ENCODE assay signal across 8 cellular contexts in the genomic region with DNA sequence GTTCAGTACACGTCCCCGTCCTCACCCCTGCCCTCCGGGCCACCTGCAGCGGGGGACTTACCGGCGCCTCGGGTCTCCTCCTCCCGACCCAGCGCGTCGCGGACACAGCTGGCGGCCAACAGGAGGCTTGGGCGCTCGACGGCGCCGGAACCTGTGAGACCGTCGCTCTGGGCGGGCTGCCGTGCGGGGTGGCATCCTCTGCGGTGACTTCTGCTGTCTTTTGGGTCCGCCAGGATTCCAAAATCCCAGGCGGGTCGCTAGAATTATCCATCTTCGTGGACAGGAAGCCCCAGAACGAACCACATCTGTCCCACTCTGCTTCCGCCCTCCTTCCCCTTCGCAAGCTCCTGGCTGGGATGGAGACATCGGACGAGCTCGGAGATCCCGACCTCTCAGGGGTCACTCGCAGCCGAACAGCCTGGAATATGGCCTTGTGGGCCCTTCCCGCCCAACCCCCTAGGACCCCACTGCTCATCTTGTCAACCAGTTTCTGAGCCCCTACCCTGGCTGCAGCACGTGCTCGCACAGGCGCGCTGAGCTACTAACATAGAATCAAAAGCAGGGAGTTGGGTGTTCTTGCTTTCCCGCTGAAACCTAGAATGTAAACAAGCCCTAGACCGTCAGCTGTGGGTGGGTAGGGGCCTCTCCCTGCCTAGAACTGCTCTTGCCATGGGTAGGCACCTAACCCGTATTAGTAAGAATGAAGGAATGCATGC. TPM values are rescaled to one million over a fixed set of nuclear protein-coding genes. Genes with fewer than 3 reads are reported as not detected.
A peak's percentile ranks its signal among the peaks of the same experiment; 100 is the strongest.
DNase-seq lines count a peak whose midpoint lies in the region; ATAC-seq, FAIRE-seq and TF ChIP-seq lines count a peak whose summit lies in the region.

No MANE protein-coding gene starts in this region.

- dilution Hi-C loops in endothelial cell of umbilical vein (cut with MboI; ENCODE audit: extremely low pct_ligation_motif_present, low sequenced_read_pairs): no loop called here

- H3K4me2 ChIP-seq in endothelial cell of umbilical vein (ENCODE audit: insufficient read depth, low read length): peak overlapping the region; percentile 84
- peak overlapping the region; percentile 74 for H3K4me2 ChIP-seq in neural cell (ENCODE audit: low read length)

- H3K4me1 ChIP-seq in endothelial cell of umbilical vein (ENCODE audit: control insufficient read depth, extremely low read depth, insufficient read depth, low read length): peaks cover 11% of the 10 kb centered on the region
- H3K4me1 ChIP-seq in foreskin keratinocyte: no peaks in the 10 kb centered on the region

- TF ChIP-seq POLR2A in endothelial cell of umbilical vein (IDR thresholded peaks at IDR 0.05; ENCODE audit: low read depth, low read length): no peak

- H3K9me1 ChIP-seq in endothelial cell of umbilical vein (replicated peaks; ENCODE audit: control insufficient read depth, extremely low read depth, insufficient read depth, low read length): no peaks in the 10 kb centered on the region

- POLR2A ChIA-PET in endothelial cell of umbilical vein (lab: Charles Lee): interaction anchor here (1.0 to 1.2 kb wide), 2 partner anchors 9 to 253 kb away, joined by 3 to 5 read pairs; no protein-coding TSS in a partner anchor

- H4K20me1 ChIP-seq in endothelial cell of umbilical vein (replicated peaks; ENCODE audit: control insufficient read depth, extremely low read depth, insufficient read depth, low read length) (no peaks in the 10 kb centered on the region), neural cell (ENCODE audit: insufficient read depth) (no peaks in the 10 kb centered on the region)

- FAIRE-seq in endothelial cell of umbilical vein (lab: Jason Lieb, UNC): no peak

- H3K9me2 ChIP-seq in neural cell (ENCODE audit: insufficient read depth, low read length): no peaks in the 10 kb centered on the region

- H3F3A ChIP-seq in neural cell (ENCODE audit: insufficient read depth, low read length, poor library complexity, severe bottlenecking): no peaks in the 10 kb centered on the region

- peak overlapping the region; percentile 81 for H2AFZ ChIP-seq in endothelial cell of umbilical vein (ENCODE audit: low read depth, low read length)
- H2AFZ ChIP-seq in neural cell (ENCODE audit: low read depth, low read length): peak overlapping the region; percentile 51

- H3K79me2 ChIP-seq in endothelial cell of umbilical vein (ENCODE audit: control insufficient read depth, insufficient read depth, low read length): peaks cover 39% of the 10 kb centered on the region
- no peaks in the 10 kb centered on the region for H3K79me2 ChIP-seq in neural cell (replicated peaks; ENCODE audit: insufficient read depth, low read length)

- DNase-seq in DMS 273 (lab: John Stamatoyannopoulos, UW; ENCODE audit: unreplicated experiment) (peak; percentile 66), DMS 273 treated with DMSO at 0.1 percent for 48 hours (lab: John Stamatoyannopoulos, UW) (no peak), T-helper 9 cell (peak; percentile 16), endothelial cell of umbilical vein (ENCODE audit: low read depth, low spot score) (no peak), foreskin keratinocyte (no peak)

- no peak for TF ChIP-seq EP300 in neural cell (conservative IDR thresholded peaks at IDR 0.05; ENCODE audit: poor library complexity, severe bottlenecking)

- intact Hi-C loops in endothelial cell of umbilical vein (cut with micrococcal nuclease): loop anchor here (2.0 kb wide), 1 partner anchor 259 kb away; the partner anchor contains the start of gene MEGF10

- H3K9me3 ChIP-seq in endothelial cell of umbilical vein (replicated peaks; ENCODE audit: control insufficient read depth, insufficient read depth, low read length) (no peaks in the 10 kb centered on the region), neural cell (ENCODE audit: low read length) (no peaks in the 10 kb centered on the region)

- peak overlapping the region; percentile 50 to 83 (median 63) for H3K4me3 ChIP-seq in endothelial cell of umbilical vein (replicated peaks in 1 of 3; ENCODE audit: insufficient read depth in 1 of 3, low read depth in 1 of 3, low read length in 3 of 3)
- peak overlapping the region; percentile 89 for H3K4me3 ChIP-seq in neural cell (ENCODE audit: low read length)

- peak; percentile 15 for ATAC-seq in HG02970 (IDR thresholded peaks at IDR 0.05; ENCODE audit: low FRiP score, unreplicated experiment)
- ATAC-seq in foreskin keratinocyte: no peak
- ATAC-seq in GM18520 (IDR thresholded peaks at IDR 0.05; ENCODE audit: unreplicated experiment): no peak

- CTCF ChIA-PET in endothelial cell of umbilical vein (lab: Charles Lee): interaction anchor here (0.6 to 1.6 kb wide), 11 partner anchors 10 to 253 kb away, joined by 3 to 7 read pairs (median 4); no protein-coding TSS in a partner anchor

- H3K27me3 ChIP-seq in endothelial cell of umbilical vein (ENCODE audit: control insufficient read depth in 2 of 2, insufficient read depth in 2 of 2, low read length in 2 of 2) (no peaks in the 10 kb centered on the region), neural cell (ENCODE audit: insufficient read depth, low read depth, low read length) (peaks cover 37% of the 10 kb centered on the region), foreskin keratinocyte (peaks cover 40% of the 10 kb centered on the region)

- TF ChIP-seq RAD21 in neural cell (conservative IDR thresholded peaks at IDR 0.05): no peak

- BruUV-seq in endothelial cell of umbilical vein (replicated peaks; lab: Mats Ljungman, UMichigan): no TSS peak

- H3K36me3 ChIP-seq in endothelial cell of umbilical vein (ENCODE audit: control insufficient read depth in 2 of 2, extremely low read depth in 1 of 2, insufficient read depth in 2 of 2, low read length in 2 of 2) (no peaks in the 10 kb centered on the region), neural cell (ENCODE audit: insufficient read depth, low read length) (no peaks in the 10 kb centered on the region)

- peak overlapping the region; percentile 73 for H3K9ac ChIP-seq in endothelial cell of umbilical vein (replicated peaks; ENCODE audit: extremely low read depth, insufficient read depth, low read length)
- peak overlapping the region; percentile 46 for H3K9ac ChIP-seq in neural cell (ENCODE audit: low read length)

- TF ChIP-seq CTCF in endothelial cell of umbilical vein (IDR thresholded peaks at IDR 0.05; ENCODE audit: extremely low read depth in 1 of 2, insufficient read depth in 1 of 2, low read depth in 1 of 2, low read length in 2 of 2) (no peak), neural cell (IDR thresholded peaks at IDR 0.05; ENCODE audit: poor library complexity, severe bottlenecking) (no peak), foreskin keratinocyte (conservative IDR thresholded peaks at IDR 0.05) (no peak)

- H3K27ac ChIP-seq in endothelial cell of umbilical vein (ENCODE audit: insufficient read depth, low read depth, low read length): peak overlapping the region; percentile 78
- H3K27ac ChIP-seq in neural cell (ENCODE audit: low read length): no peak overlapping the region
- H3K27ac ChIP-seq in foreskin keratinocyte: no peak overlapping the region

TF ChIP-seq in endothelial cell of umbilical vein, 7 proteins besides CTCF, POLR2A, EP300 and RAD21:
- TF ChIP-seq EZH2 (IDR thresholded peaks at IDR 0.05; ENCODE audit: borderline replicate concordance, low read depth, low read length, severe bottlenecking) (no peak), FOS (IDR thresholded peaks at IDR 0.05; ENCODE audit: borderline replicate concordance, insufficient read depth, low read length) (no peak)
TF ChIP-seq in endothelial cell of umbilical vein: peak in this region for 0.

TF ChIP-seq in neural cell, 6 proteins besides CTCF, POLR2A, EP300 and RAD21 (continues in another document):
- TF ChIP-seq POLR2AphosphoS5 (IDR thresholded peaks at IDR 0.05): no peak

RNA-seq across cellular contexts. Expression of gene MARCHF3, which starts 0.9 kb away (rescaled TPM):
- 31.7 and 31.9 TPM in 2 replicates for total RNA-seq in endothelial cell of umbilical vein
- 30.2 and 35.0 TPM in 2 replicates for polyA plus RNA-seq in endothelial cell of umbilical vein
- 20.0 and 24.6 TPM in 2 replicates for polyA plus RNA-seq in endothelial cell of umbilical vein (2011; cell fraction: cytosol; rRNA removed)
- 18.5 and 27.8 TPM in 2 replicates for polyA plus RNA-seq in endothelial cell of umbilical vein (2011; cell fraction: nucleus; rRNA removed)
- polyA plus RNA-seq in endothelial cell of umbilical vein (2012): 30.3 and 43.9 TPM in 2 replicates
- polyA minus RNA-seq in endothelial cell of umbilical vein: 49.3 and 58.2 TPM in 2 replicates
- 2.7 TPM for polyA minus RNA-seq in endothelial cell of umbilical vein (2011; cell fraction: cytosol; rRNA and poly(A)+ RNA removed)
- 49.4 and 51.2 TPM in 2 replicates for polyA minus RNA-seq in endothelial cell of umbilical vein (2011; cell fraction: nucleus; rRNA and poly(A)+ RNA removed)
- polyA plus RNA-seq in neural cell: 1.1 and 3.9 TPM in 2 replicates
- 3.6 and 6.1 TPM in 2 replicates for polyA minus RNA-seq in neural cell
- 0.42 and 0.61 TPM in 2 replicates for total RNA-seq in foreskin keratinocyte
- 0.26 and 0.51 TPM in 2 replicates for polyA plus RNA-seq in foreskin keratinocyte

RNA-seq across cellular contexts. Expression of gene C5orf63, which starts 42.0 kb away (rescaled TPM):
- total RNA-seq in endothelial cell of umbilical vein (4.0 and 5.3 TPM in 2 replicates), foreskin keratinocyte (3.4 and 4.2 TPM in 2 replicates)
- polyA plus RNA-seq in endothelial cell of umbilical vein (1.3 and 1.4 TPM in 2 replicates), neural cell (not detected in 2 replicates), foreskin keratinocyte (3.7 and 4.3 TPM in 2 replicates)
- 2.6 and 2.7 TPM in 2 replicates for polyA plus RNA-seq in endothelial cell of umbilical vein (2011; cell fraction: cytosol; rRNA removed)
- 5.6 and 7.2 TPM in 2 replicates for polyA plus RNA-seq in endothelial cell of umbilical vein (2011; cell fraction: nucleus; rRNA removed)
- polyA plus RNA-seq in endothelial cell of umbilical vein (2012): 1.1 and 2.6 TPM in 2 replicates
- polyA minus RNA-seq in endothelial cell of umbilical vein (2.5 and 3.2 TPM in 2 replicates), neural cell (not detected in 2 replicates)
- not detected for polyA minus RNA-seq in endothelial cell of umbilical vein (2011; cell fraction: cytosol; rRNA and poly(A)+ RNA removed)
- 3.4 and 8.2 TPM in 2 replicates for polyA minus RNA-seq in endothelial cell of umbilical vein (2011; cell fraction: nucleus; rRNA and poly(A)+ RNA removed)

Comparison
In these comparisons a context has a peak if more than half of its experiments do, and no peak if none do; other contexts are left out.
1. DNase-seq: peak in DMS 273 (single experiment) and T-helper 9 cell (single experiment); none in DMS 273 treated with DMSO at 0.1 percent for 48 hours (single experiment), endothelial cell of umbilical vein (single experiment) and foreskin keratinocyte (0 of 2).